8 cellular contexts compared by ENCODE assay signal in the genomic region with DNA sequence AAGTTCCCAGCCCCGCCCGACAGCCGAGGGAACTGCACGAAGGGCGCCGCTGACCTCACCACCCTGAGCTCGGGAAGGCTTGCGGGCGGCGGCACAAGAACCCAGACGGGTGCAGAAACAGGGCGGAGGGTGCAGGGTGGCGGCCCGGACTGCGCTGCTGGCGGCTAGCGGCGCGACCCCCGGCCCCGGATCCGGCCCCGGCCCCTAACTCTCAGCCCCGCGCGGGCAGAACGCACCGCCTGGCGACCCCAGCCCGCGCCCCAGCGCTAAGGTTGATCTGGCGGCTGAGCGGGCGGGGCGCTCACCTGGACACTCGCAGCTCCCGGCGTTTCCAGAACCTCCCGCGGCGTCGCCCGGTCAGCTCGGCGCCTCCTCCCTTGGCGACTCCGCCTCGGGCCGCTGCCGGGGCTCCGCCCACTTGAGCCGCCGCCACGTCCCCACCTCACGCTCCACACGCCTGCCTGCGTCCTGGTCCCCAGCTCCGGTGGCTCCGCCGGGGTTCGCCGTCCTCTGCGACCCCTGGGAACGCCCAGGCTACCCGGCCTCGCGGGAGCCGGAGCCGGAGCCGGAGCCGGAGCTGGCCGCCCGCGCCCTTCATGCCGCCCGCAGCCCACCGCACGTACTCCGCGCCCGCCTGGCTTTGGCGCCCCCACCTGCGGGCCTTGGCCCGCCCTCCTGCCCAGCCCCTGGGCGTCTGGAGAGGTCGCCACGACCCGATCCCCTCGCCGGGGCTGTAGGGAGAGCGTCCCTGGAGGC. TPM values are rescaled to one million over a fixed set of nuclear protein-coding genes. Genes with fewer than 3 reads are reported as not detected.
DNase-seq lines count a peak whose midpoint lies in the region; ATAC-seq and TF ChIP-seq lines count a peak whose summit lies in the region.

A gene (minus strand): TSS at position 369 of the 756 bp plus-strand sequence. CDS start 9,227 bp downstream, outside the sequence.

- H3K9me3 Mint-ChIP-seq in activated T-helper 17 cell treated with anti-CD3 and anti-CD28 coated beads, Interleukin-2, amount 50 U/mL, for 72 hours: no peaks in the 10 kb centered on the region
- H3K9me3 Mint-ChIP-seq in naive B cell: peaks cover 0 to 1% (median 0%) of the 10 kb centered on the region in 7 donors

- H3K4me1 Mint-ChIP-seq in activated T-helper 17 cell treated with anti-CD3 and anti-CD28 coated beads, Interleukin-2, amount 50 U/mL, for 72 hours: peaks cover 8% of the 10 kb centered on the region
- peaks cover 33 to 43% (median 36%) of the 10 kb centered on the region in 3 donors for H3K4me1 Mint-ChIP-seq in naive B cell

- H3K36me3 Mint-ChIP-seq in activated T-helper 17 cell treated with anti-CD3 and anti-CD28 coated beads, Interleukin-2, amount 50 U/mL, for 72 hours (ENCODE audit: low read depth): no peaks in the 10 kb centered on the region
- no peaks in the 10 kb centered on the region for H3K36me3 Mint-ChIP-seq in naive B cell

- H3K4me3 ChIP-seq in fibroblast of the aortic adventitia (ENCODE audit: low read depth, low read length): peak within 1 kb of the TSS; percentile 65

- DNase-seq in C1 segment of cervical spinal cord (lab: John Stamatoyannopoulos, UW): peak in 12 of 14 donors; percentile 13 to 75 (median 46)
- DNase-seq in NCI-H82 (lab: John Stamatoyannopoulos, UW): peak; percentile 74
- peak; percentile 70 for DNase-seq in fibroblast of the aortic adventitia (ENCODE audit: low read depth)
- DNase-seq in naive B cell: peak; percentile 21
- DNase-seq in superior temporal gyrus (ENCODE audit: extremely low spot score): peak; percentile 60

- H3K27me3 Mint-ChIP-seq in activated T-helper 17 cell treated with anti-CD3 and anti-CD28 coated beads, Interleukin-2, amount 50 U/mL, for 72 hours: peaks cover 14% of the 10 kb centered on the region
- H3K27me3 Mint-ChIP-seq in naive B cell: peaks cover 20 to 36% (median 32%) of the 10 kb centered on the region in 3 donors

- peak within 1 kb of the TSS; percentile 71 for H3K4me3 Mint-ChIP-seq in activated T-helper 17 cell treated with anti-CD3 and anti-CD28 coated beads, Interleukin-2, amount 50 U/mL, for 72 hours
- H3K4me3 Mint-ChIP-seq in naive B cell: peak within 1 kb of the TSS; percentile 15 to 88 (median 72)

- TF ChIP-seq CTCF in fibroblast of the aortic adventitia (IDR thresholded peaks at IDR 0.05; ENCODE audit: insufficient read depth, low read length): peak; percentile 38

- no peak within 1 kb of the TSS for H3K27ac Mint-ChIP-seq in activated T-helper 17 cell treated with anti-CD3 and anti-CD28 coated beads, Interleukin-2, amount 50 U/mL, for 72 hours
- no peak within 1 kb of the TSS for H3K27ac Mint-ChIP-seq in naive B cell

- ATAC-seq in GM19023 (IDR thresholded peaks at IDR 0.05; ENCODE audit: unreplicated experiment) (peak; percentile 90), HG03139 (IDR thresholded peaks at IDR 0.05; ENCODE audit: unreplicated experiment) (peak; percentile 90), naive B cell (ENCODE audit: low read depth in 2 of 2) (peak; percentile 48 to 59)
- peak; percentile 96 for ATAC-seq in activated T-helper 17 cell treated with anti-CD3 and anti-CD28 coated beads, Interleukin-2, amount 50 U/mL, for 72 hours (replicated peaks)

RNA-seq across cellular contexts. Expression of the gene that starts here (rescaled TPM):
- total RNA-seq in activated T-helper 17 cell treated with anti-CD3 and anti-CD28 coated beads, Interleukin-2, amount 50 U/mL, for 72 hours: 10 to 100 TPM in 1 of 2 donors, 1 to 10 TPM in 1; 8.4 to 22.9 TPM
- total RNA-seq in fibroblast of the aortic adventitia (ENCODE audit: low replicate concordance): 104 and 293 TPM in 2 replicates
- polyA plus RNA-seq in naive B cell (ENCODE audit: low read depth in 6 of 6): under 1 TPM in 2 of 6 donors, not detected in 4; 0.45 to 0.73 TPM

Comparison
In these comparisons a context has a peak if more than half of its experiments do, and no peak if none do; other contexts are left out.
1. Peak in every context shown above with its lines: DNase-seq, ATAC-seq and H3K4me3 ChIP-seq.
2. Peak in DNase-seq and ATAC-seq in naive B cell; RNA of the gene not detected or under 1 TPM.
3. DNase-seq: peak in every context shown above with its lines; median percentile 74 in NCI-H82; 70 in fibroblast of the aortic adventitia; 60 in superior temporal gyrus; 46 in C1 segment of cervical spinal cord; 21 in naive B cell.